Comparison of ENCODE assay signal across 18 cellular contexts in genomic region chr7:87831127-87831526, GRCh38. TPM values are rescaled to one million over a fixed set of nuclear protein-coding genes. Genes with fewer than 3 reads are reported as not detected.
DNase-seq lines count a peak whose midpoint lies in the region; ATAC-seq, FAIRE-seq and TF ChIP-seq lines count a peak whose summit lies in the region.
"Had no signal": no experiment of that assay in that cellular context is flagged by ENCODE, and none has a peak within 500 bp of the region (broad histone marks: within the 10 kb centered on the region; RNA-seq: fewer than 3 reads in every experiment).

No MANE protein-coding gene starts in this region.

- H4K20me1 ChIP-seq in astrocyte (ENCODE audit: insufficient read depth, low read length), result no peaks in the 10 kb centered on the region
- H4K20me1 ChIP-seq: BLaER1 had no signal

- H3K9me3 ChIP-seq in astrocyte (ENCODE audit: insufficient read depth, low read depth, low read length) (no peaks in the 10 kb centered on the region), suprapubic skin (no peaks in the 10 kb centered on the region)
- H3K9me3 ChIP-seq: Caco-2 had no signal

- H3K36me3 Mint-ChIP-seq in activated naive CD8-positive, alpha-beta T cell, result peaks cover 8% of the 10 kb centered on the region
- H3K36me3 Mint-ChIP-seq in activated naive CD8-positive, alpha-beta T cell treated with anti-CD3 and anti-CD28 coated beads for 36 hours, result peaks cover 21% of the 10 kb centered on the region
- H3K36me3 Mint-ChIP-seq in astrocyte (ENCODE audit: low read depth, unreplicated experiment), result no peaks in the 10 kb centered on the region

- no peaks in the 10 kb centered on the region for H3K79me2 ChIP-seq in astrocyte (ENCODE audit: insufficient read depth, low read length)

- H2AFZ ChIP-seq in astrocyte (ENCODE audit: low read depth, low read length), result no peak overlapping the region

- DNase-seq in activated naive CD8-positive, alpha-beta T cell treated with anti-CD3 and anti-CD28 coated beads for 36 hours, result no peak
- DNase-seq in astrocyte (ENCODE audit: low read depth) (peak; percentile 4), fibroblast of peridontal ligament (ENCODE audit: extremely low read depth) (peak; percentile 39), suprapubic skin (ENCODE audit: low spot score in 2 of 2) (no peak)
- no peak for DNase-seq in activated T-cell treated with anti-CD3 and anti-CD28 coated beads, Interleukin-2, amount 50 U/mL, for 48 hours
- DNase-seq: Caco-2; CD8-positive, alpha-beta memory T cell; DND-41; GF-D8; KBM-7 had no signal

- 100% methylated on average over 1 of the region's 1 CpG for WGBS in suprapubic skin

- H3K27ac ChIP-seq in astrocyte (ENCODE audit: low read depth, low read length), result no peak overlapping the region
- no peak overlapping the region for H3K27ac ChIP-seq in suprapubic skin
- H3K27ac ChIP-seq: 22Rv1, BLaER1, HL-60 had no signal

- no peak overlapping the region for H3K4me3 Mint-ChIP-seq in activated naive CD8-positive, alpha-beta T cell
- no peak overlapping the region for H3K4me3 Mint-ChIP-seq in activated naive CD8-positive, alpha-beta T cell treated with anti-CD3 and anti-CD28 coated beads for 36 hours
- H3K4me3 Mint-ChIP-seq in astrocyte (ENCODE audit: unreplicated experiment), result no peak overlapping the region
- H3K4me3 Mint-ChIP-seq: CD8-positive, alpha-beta memory T cell had no signal

- peaks cover 4% of the 10 kb centered on the region for H3K9me3 Mint-ChIP-seq in activated naive CD8-positive, alpha-beta T cell (ENCODE audit: low read depth)
- H3K9me3 Mint-ChIP-seq in activated naive CD8-positive, alpha-beta T cell treated with anti-CD3 and anti-CD28 coated beads for 36 hours, result peaks cover 15% of the 10 kb centered on the region
- H3K9me3 Mint-ChIP-seq in astrocyte (ENCODE audit: unreplicated experiment), result no peaks in the 10 kb centered on the region

- no peak for TF ChIP-seq POLR2A in suprapubic skin (IDR thresholded peaks at IDR 0.05)

- no peak for TF ChIP-seq EP300 in suprapubic skin (IDR thresholded peaks at IDR 0.05)

- no peaks in the 10 kb centered on the region for H3K4me1 Mint-ChIP-seq in activated naive CD8-positive, alpha-beta T cell (ENCODE audit: low read depth)
- no peaks in the 10 kb centered on the region for H3K4me1 Mint-ChIP-seq in activated naive CD8-positive, alpha-beta T cell treated with anti-CD3 and anti-CD28 coated beads for 36 hours
- H3K4me1 Mint-ChIP-seq in astrocyte (ENCODE audit: low read depth, unreplicated experiment), result no peaks in the 10 kb centered on the region
- H3K4me1 Mint-ChIP-seq: CD8-positive, alpha-beta memory T cell had no signal

- H3K4me1 ChIP-seq in astrocyte (ENCODE audit: insufficient read depth, low read length) (no peaks in the 10 kb centered on the region), suprapubic skin (no peaks in the 10 kb centered on the region)
- H3K4me1 ChIP-seq: BLaER1, Caco-2 had no signal

- H3K27me3 ChIP-seq in astrocyte (ENCODE audit: insufficient read depth, low read length), result no peaks in the 10 kb centered on the region
- H3K27me3 ChIP-seq in suprapubic skin, result no peaks in the 10 kb centered on the region
- H3K27me3 ChIP-seq: BLaER1 had no signal

- TF ChIP-seq CTCF in astrocyte (IDR thresholded peaks at IDR 0.05; ENCODE audit: insufficient read depth, low read depth, low read length) (no peak), suprapubic skin (IDR thresholded peaks at IDR 0.05) (no peak)

- no peak overlapping the region for H3K4me3 ChIP-seq in astrocyte (ENCODE audit: insufficient read depth, low read depth, low read length)
- no peak overlapping the region for H3K4me3 ChIP-seq in suprapubic skin
- H3K4me3 ChIP-seq: BLaER1 had no signal

- no peaks in the 10 kb centered on the region for H3K36me3 ChIP-seq in astrocyte (ENCODE audit: insufficient read depth, low read length)
- H3K36me3 ChIP-seq in suprapubic skin, result peaks cover 4% of the 10 kb centered on the region

- no peaks in the 10 kb centered on the region for H3K27me3 Mint-ChIP-seq in activated naive CD8-positive, alpha-beta T cell
- H3K27me3 Mint-ChIP-seq in activated naive CD8-positive, alpha-beta T cell treated with anti-CD3 and anti-CD28 coated beads for 36 hours, result no peaks in the 10 kb centered on the region
- no peaks in the 10 kb centered on the region for H3K27me3 Mint-ChIP-seq in astrocyte (ENCODE audit: low read depth, unreplicated experiment)
- H3K27me3 Mint-ChIP-seq: CD8-positive, alpha-beta memory T cell had no signal

- ATAC-seq in GM21786 (IDR thresholded peaks at IDR 0.05; ENCODE audit: unreplicated experiment) (no peak), HG03571 (IDR thresholded peaks at IDR 0.05; ENCODE audit: unreplicated experiment) (no peak)
- ATAC-seq: HCT116 had no signal

- H3K4me2 ChIP-seq in astrocyte (ENCODE audit: low read length), result no peak overlapping the region
- H3K4me2 ChIP-seq: BLaER1 had no signal

- no peak overlapping the region for H3K9ac ChIP-seq in astrocyte (ENCODE audit: low read length)
- H3K9ac ChIP-seq: BLaER1 had no signal

- no peak for FAIRE-seq in astrocyte (lab: Jason Lieb, UNC)
- FAIRE-seq: H1 had no signal

- peak overlapping the region; percentile 41 for H3K27ac Mint-ChIP-seq in activated naive CD8-positive, alpha-beta T cell
- H3K27ac Mint-ChIP-seq in activated naive CD8-positive, alpha-beta T cell treated with anti-CD3 and anti-CD28 coated beads for 36 hours, result no peak overlapping the region
- H3K27ac Mint-ChIP-seq in astrocyte (ENCODE audit: unreplicated experiment), result no peak overlapping the region

RNA-seq across cellular contexts. Expression of gene SLC25A40, which starts 45.0 kb away (rescaled TPM):
- 10 to 100 TPM; 36.1 to 45.9 TPM for total RNA-seq in activated naive CD8-positive, alpha-beta T cell treated with anti-CD3 and anti-CD28 coated beads for 36 hours
- total RNA-seq in astrocyte (6.3 and 9.1 TPM in 2 replicates), suprapubic skin (10 to 100 TPM; 14.5 to 68.8 (median 19.8) TPM)

RNA-seq across cellular contexts. Expression of gene DBF4, which starts 45.2 kb away (rescaled TPM):
- 10 to 100 TPM; 86.3 to 88.8 TPM for total RNA-seq in activated naive CD8-positive, alpha-beta T cell treated with anti-CD3 and anti-CD28 coated beads for 36 hours
- total RNA-seq in astrocyte, result 9.4 and 13.0 TPM in 2 replicates
- total RNA-seq in suprapubic skin, result 10 to 100 TPM; 16.7 to 32.1 (median 20.1) TPM

Comparison
In these comparisons a context has a peak if more than half of its experiments do, and no peak if none do; other contexts are left out.
1. DNase-seq: peak in astrocyte (single experiment) and fibroblast of peridontal ligament (single experiment); none in activated naive CD8-positive, alpha-beta T cell treated with anti-CD3 and anti-CD28 coated beads for 36 hours (single experiment), activated T-cell treated with anti-CD3 and anti-CD28 coated beads, Interleukin-2, amount 50 U/mL, for 48 hours (0 of 2) and suprapubic skin (0 of 2).